ENCODE assay signal across 8 cellular contexts in genomic region chr3:123584988-123585937, GRCh38.
DNase-seq lines count a peak whose midpoint lies in the region; ATAC-seq and TF ChIP-seq lines count a peak whose summit lies in the region.

HACD2 (minus strand) TSS chr3:123585053; CDS start chr3:123585027, 26 bp downstream.

- no peak for TF ChIP-seq CTCF in AG09319 (IDR thresholded peaks at IDR 0.05; ENCODE audit: low read depth, low read length)

- ATAC-seq in GM19035 (IDR thresholded peaks at IDR 0.05; ENCODE audit: unreplicated experiment) = peak; percentile 94
- peak; percentile 94 for ATAC-seq in HG03354 (IDR thresholded peaks at IDR 0.05; ENCODE audit: poor library complexity, severe bottlenecking, unreplicated experiment)
- peak; percentile 93 to 94 for ATAC-seq in activated CD4-positive, CD25-positive, alpha-beta regulatory T cell treated with anti-CD3 and anti-CD28 coated beads, Interleukin-2, amount 50 U/mL, for 24 hours

- DNase-seq in AG09319 (ENCODE audit: extremely low read depth, low read depth) (peak; percentile 89), NCI-H446 treated with DMSO at 0.1 percent for 48 hours (lab: John Stamatoyannopoulos, UW) (peak; percentile 98), cerebellar cortex (ENCODE audit: low spot score) (peak; percentile 98), islet precursor cell (peak; percentile 99)
- peak; percentile 91 to 96 (median 93) for DNase-seq in stimulated activated CD4-positive, alpha-beta T cell treated with anti-CD3 and anti-CD28 coated beads, Interleukin-12 subunit alpha, Interleukin-12 subunit beta, amount 100 ng/mL, for 48 hours (ENCODE audit: low read depth in 2 of 3, low spot score in 1 of 3)

Comparison
In these comparisons a context has a peak if more than half of its experiments do, and no peak if none do; other contexts are left out.
1. Peak in every context shown above with its lines: DNase-seq and ATAC-seq.